ENCODE assay signal across 12 cellular contexts in genomic region chr17:42142371-42142896, GRCh38. TPM values are rescaled to one million over a fixed set of nuclear protein-coding genes. Genes with fewer than 3 reads are reported as not detected.
DNase-seq lines count a peak whose midpoint lies in the region; ATAC-seq and TF ChIP-seq lines count a peak whose summit lies in the region.
"Had no signal": no experiment of that assay in that cellular context is flagged by ENCODE, and none has a peak within 500 bp of the region (broad histone marks: within the 10 kb centered on the region; RNA-seq: fewer than 3 reads in every experiment).

No MANE protein-coding gene starts in this region.

- CTCF ChIA-PET in CD4-positive, alpha-beta T cell (lab: Charles Lee) = no interaction called here

- DNase-seq in AG09309 (ENCODE audit: low read depth) (peak; percentile 59), MV-4-11 (lab: John Stamatoyannopoulos, UW) (peak; percentile 50), nephron progenitor cell (peak; percentile 35), NCI-H1048 (lab: John Stamatoyannopoulos, UW) (no peak), SKM-1 (lab: John Stamatoyannopoulos, UW; ENCODE audit: unreplicated experiment) (no peak)
- no peak for DNase-seq in effector memory CD8-positive, alpha-beta T cell
- no peak for DNase-seq in stimulated activated CD4-positive, alpha-beta T cell treated with anti-CD3 and anti-CD28 coated beads, Interleukin-12 subunit alpha, Interleukin-12 subunit beta, amount 100 ng/mL, for 4 hours
- DNase-seq in CD4-positive, alpha-beta T cell = no peak
- DNase-seq: activated effector memory CD4-positive, alpha-beta T cell treated with anti-CD3 and anti-CD28 coated beads, Interleukin-2, amount 50 U/mL, for 16 hours; erythroblast had no signal

- H3K9me3 Mint-ChIP-seq in effector memory CD8-positive, alpha-beta T cell = no peaks in the 10 kb centered on the region
- H3K9me3 Mint-ChIP-seq in nephron progenitor cell = no peaks in the 10 kb centered on the region
- no peaks in the 10 kb centered on the region for H3K9me3 Mint-ChIP-seq in CD4-positive, alpha-beta T cell

- no peak overlapping the region for H3K27ac ChIP-seq in CD4-positive, alpha-beta T cell (ENCODE audit: low read depth, low read length)

- peaks cover 34 to 56% of the 10 kb centered on the region in 2 donors for H3K4me1 Mint-ChIP-seq in effector memory CD8-positive, alpha-beta T cell (ENCODE audit: low read depth in 2 of 2)
- H3K4me1 Mint-ChIP-seq in nephron progenitor cell = peaks cover 35% of the 10 kb centered on the region
- H3K4me1 Mint-ChIP-seq in CD4-positive, alpha-beta T cell (ENCODE audit: low read depth) = peaks cover 48% of the 10 kb centered on the region

- ATAC-seq in effector memory CD8-positive, alpha-beta T cell (replicated peaks) = no peak
- ATAC-seq in CD4-positive, alpha-beta T cell (ENCODE audit: poor library complexity) = no peak

- H3K27me3 ChIP-seq in CD4-positive, alpha-beta T cell (ENCODE audit: control insufficient read depth, insufficient read depth, low read length) = no peaks in the 10 kb centered on the region

- H3K27ac Mint-ChIP-seq in effector memory CD8-positive, alpha-beta T cell = peak overlapping the region; percentile 67 to 69
- peak overlapping the region; percentile 69 for H3K27ac Mint-ChIP-seq in nephron progenitor cell
- H3K27ac Mint-ChIP-seq in CD4-positive, alpha-beta T cell = no peak overlapping the region

- no peaks in the 10 kb centered on the region for H3K27me3 Mint-ChIP-seq in effector memory CD8-positive, alpha-beta T cell
- H3K27me3 Mint-ChIP-seq in nephron progenitor cell (ENCODE audit: low read depth, poor library complexity) = no peaks in the 10 kb centered on the region
- H3K27me3 Mint-ChIP-seq in CD4-positive, alpha-beta T cell = no peaks in the 10 kb centered on the region

- no peak overlapping the region for H3K4me3 Mint-ChIP-seq in effector memory CD8-positive, alpha-beta T cell
- H3K4me3 Mint-ChIP-seq in nephron progenitor cell = peak overlapping the region; percentile 7
- no peak overlapping the region for H3K4me3 Mint-ChIP-seq in CD4-positive, alpha-beta T cell

- no peak overlapping the region for H3K4me3 ChIP-seq in AG09309 (ENCODE audit: control insufficient read depth, low read depth, low read length)

- H3K9me3 ChIP-seq in CD4-positive, alpha-beta T cell (ENCODE audit: control insufficient read depth, low read length) = no peaks in the 10 kb centered on the region

- POLR2A ChIA-PET in CD4-positive, alpha-beta T cell (lab: Charles Lee) = interaction anchor here (0.6 kb wide), 1 partner anchor 399 kb away, joined by 5 read pairs; no protein-coding TSS in a partner anchor

- TF ChIP-seq CTCF in AG09309 (IDR thresholded peaks at IDR 0.05; ENCODE audit: control insufficient read depth, insufficient read depth, low read depth, low read length, missing control alignments) (no peak), nephron progenitor cell (IDR thresholded peaks at IDR 0.05) (no peak)
- no peak for TF ChIP-seq CTCF in CD4-positive, alpha-beta T cell (IDR thresholded peaks at IDR 0.05)

- intact Hi-C loops in CD4-positive, alpha-beta T cell (cut with DNase I, micrococcal nuclease) = no loop called here

- peaks cover 40% of the 10 kb centered on the region for H3K36me3 Mint-ChIP-seq in effector memory CD8-positive, alpha-beta T cell (ENCODE audit: insufficient read depth)
- peaks cover 15% of the 10 kb centered on the region for H3K36me3 Mint-ChIP-seq in nephron progenitor cell (ENCODE audit: low read depth)
- H3K36me3 Mint-ChIP-seq in CD4-positive, alpha-beta T cell (ENCODE audit: low read depth) = peaks cover 64% of the 10 kb centered on the region

RNA-seq across cellular contexts. Expression of gene RAB5C, which starts 12.4 kb away (rescaled TPM):
- total RNA-seq in CD4-positive, alpha-beta T cell = 10 to 100 TPM; 66.4 to 71.2 TPM

RNA-seq across cellular contexts. Expression of gene HSPB9, which starts 19.8 kb away (rescaled TPM):
- total RNA-seq in CD4-positive, alpha-beta T cell = not detected
- total RNA-seq: lung microvascular endothelial cell, subcutaneous adipose tissue had no signal

RNA-seq across cellular contexts. Expression of gene KAT2A, which starts 21.3 kb away (rescaled TPM):
- 10 to 100 TPM; 38.5 to 42.4 TPM for total RNA-seq in CD4-positive, alpha-beta T cell

RNA-seq across cellular contexts. Expression of gene DHX58, which starts 29.9 kb away (rescaled TPM):
- total RNA-seq in CD4-positive, alpha-beta T cell = 10 to 100 TPM; 33.5 to 35.6 TPM

RNA-seq across cellular contexts. Expression of gene KCNH4, which starts 38.5 kb away (rescaled TPM):
- total RNA-seq in CD4-positive, alpha-beta T cell = under 1 TPM; 0.17 to 0.25 TPM

Comparison
In these comparisons a context has a peak if more than half of its experiments do, and no peak if none do; other contexts are left out.
1. DNase-seq: peak in AG09309 (single experiment), MV-4-11 (single experiment) and nephron progenitor cell (single experiment); none in effector memory CD8-positive, alpha-beta T cell (0 of 3), stimulated activated CD4-positive, alpha-beta T cell treated with anti-CD3 and anti-CD28 coated beads, Interleukin-12 subunit alpha, Interleukin-12 subunit beta, amount 100 ng/mL, for 4 hours (single experiment), NCI-H1048 (single experiment), CD4-positive, alpha-beta T cell (0 of 10) and SKM-1 (single experiment).